14 cellular contexts compared by ENCODE assay signal in genomic region chr18:44594779-44595467, GRCh38.
DNase-seq lines count a peak whose midpoint lies in the region; ATAC-seq, FAIRE-seq and TF ChIP-seq lines count a peak whose summit lies in the region.
"Had no signal": no experiment of that assay in that cellular context is flagged by ENCODE, and none has a peak within 500 bp of the region (broad histone marks: within the 10 kb centered on the region; RNA-seq: fewer than 3 reads in every experiment).

No MANE protein-coding gene starts in this region.

- ATAC-seq in Right ventricle myocardium superior (ENCODE audit: poor library complexity) (peak; percentile 72), GM19397 (IDR thresholded peaks at IDR 0.05; ENCODE audit: unreplicated experiment) (no peak)

- no peak overlapping the region for H3K4me3 Mint-ChIP-seq in chondrocyte (ENCODE audit: unreplicated experiment)
- no peak overlapping the region for H3K4me3 Mint-ChIP-seq in activated CD4-positive, alpha-beta T cell treated with anti-CD3 and anti-CD28 coated beads, Interleukin-2, amount 10 ng/mL, durations not matched to agents 24 days and 14 days
- H3K4me3 Mint-ChIP-seq: activated naive CD4-positive, alpha-beta T cell treated with anti-CD3 and anti-CD28 coated beads, Interleukin-2, amount 10 ng/mL, durations not matched to agents 7 days and 5 days had no signal

- H3K27me3 Mint-ChIP-seq in chondrocyte (ENCODE audit: low read depth) = no peaks in the 10 kb centered on the region
- peaks cover 10% of the 10 kb centered on the region for H3K27me3 Mint-ChIP-seq in activated CD4-positive, alpha-beta T cell treated with anti-CD3 and anti-CD28 coated beads, Interleukin-2, amount 10 ng/mL, durations not matched to agents 24 days and 14 days
- H3K27me3 Mint-ChIP-seq: activated naive CD4-positive, alpha-beta T cell treated with anti-CD3 and anti-CD28 coated beads, Interleukin-2, amount 10 ng/mL, durations not matched to agents 7 days and 5 days; progenitor cell of endocrine pancreas had no signal

- TF ChIP-seq CTCF in chondrocyte (IDR thresholded peaks at IDR 0.05) = no peak

- H3K36me3 Mint-ChIP-seq in chondrocyte (ENCODE audit: low read depth) = no peaks in the 10 kb centered on the region
- H3K36me3 Mint-ChIP-seq in activated CD4-positive, alpha-beta T cell treated with anti-CD3 and anti-CD28 coated beads, Interleukin-2, amount 10 ng/mL, durations not matched to agents 24 days and 14 days (ENCODE audit: low read depth) = no peaks in the 10 kb centered on the region
- H3K36me3 Mint-ChIP-seq: activated naive CD4-positive, alpha-beta T cell treated with anti-CD3 and anti-CD28 coated beads, Interleukin-2, amount 10 ng/mL, durations not matched to agents 7 days and 5 days had no signal

- H3K27ac Mint-ChIP-seq in chondrocyte (ENCODE audit: unreplicated experiment) = peak overlapping the region; percentile 67
- H3K27ac Mint-ChIP-seq in activated CD4-positive, alpha-beta T cell treated with anti-CD3 and anti-CD28 coated beads, Interleukin-2, amount 10 ng/mL, durations not matched to agents 24 days and 14 days = no peak overlapping the region
- H3K27ac Mint-ChIP-seq: activated naive CD4-positive, alpha-beta T cell treated with anti-CD3 and anti-CD28 coated beads, Interleukin-2, amount 10 ng/mL, durations not matched to agents 7 days and 5 days; progenitor cell of endocrine pancreas had no signal

- intact Hi-C loops in Right ventricle myocardium superior (cut with DNase I) = no loop called here
- intact Hi-C loops in cardiac septum (cut with DNase I) = loop anchor here (5.0 to 10.0 kb wide), 2 partner anchors 72 to 290 kb away; no protein-coding TSS in a partner anchor
- intact Hi-C loops in activated CD4-positive, alpha-beta T cell treated with anti-CD3 and anti-CD28 coated beads, Interleukin-2, amount 10 ng/mL, durations not matched to agents 24 days and 14 days (cut with micrococcal nuclease) = no loop called here

- no peak for FAIRE-seq in urothelium cell line (lab: Jason Lieb, UNC)

- DNase-seq in Right ventricle myocardium superior (no peak), cardiac septum (ENCODE audit: low spot score) (no peak), chondrocyte (ENCODE audit: low spot score) (no peak), iPS-NIHi11 (ENCODE audit: low spot score) (peak; percentile 19), urothelium cell line (ENCODE audit: low spot score) (peak; percentile 40)
- DNase-seq in activated CD4-positive, alpha-beta T cell treated with anti-CD3 and anti-CD28 coated beads, Interleukin-2, amount 10 ng/mL, durations not matched to agents 24 days and 14 days = no peak
- DNase-seq in stimulated activated CD4-positive, alpha-beta T cell treated with anti-CD3 and anti-CD28 coated beads, Interleukin-2, amount 100 ng/mL, for 48 hours = no peak
- DNase-seq: activated naive CD4-positive, alpha-beta T cell treated with anti-CD3 and anti-CD28 coated beads, Interleukin-2, amount 10 ng/mL, durations not matched to agents 7 days and 5 days; DND-41; H7; MM.1S; NCI-H526 treated with DMSO at 0.1 percent for 48 hours had no signal

- no peaks in the 10 kb centered on the region for H3K9me3 Mint-ChIP-seq in chondrocyte (ENCODE audit: low read depth)
- H3K9me3 Mint-ChIP-seq in activated CD4-positive, alpha-beta T cell treated with anti-CD3 and anti-CD28 coated beads, Interleukin-2, amount 10 ng/mL, durations not matched to agents 24 days and 14 days = no peaks in the 10 kb centered on the region
- H3K9me3 Mint-ChIP-seq: activated naive CD4-positive, alpha-beta T cell treated with anti-CD3 and anti-CD28 coated beads, Interleukin-2, amount 10 ng/mL, durations not matched to agents 7 days and 5 days had no signal

- peaks cover 86% of the 10 kb centered on the region for H3K4me1 Mint-ChIP-seq in chondrocyte (ENCODE audit: low read depth)
- no peaks in the 10 kb centered on the region for H3K4me1 Mint-ChIP-seq in activated CD4-positive, alpha-beta T cell treated with anti-CD3 and anti-CD28 coated beads, Interleukin-2, amount 10 ng/mL, durations not matched to agents 24 days and 14 days
- H3K4me1 Mint-ChIP-seq: activated naive CD4-positive, alpha-beta T cell treated with anti-CD3 and anti-CD28 coated beads, Interleukin-2, amount 10 ng/mL, durations not matched to agents 7 days and 5 days had no signal

Comparison
In these comparisons a context has a peak if more than half of its experiments do, and no peak if none do; other contexts are left out.
1. DNase-seq: peak in iPS-NIHi11 (single experiment) and urothelium cell line (single experiment); none in Right ventricle myocardium superior (single experiment), cardiac septum (single experiment), chondrocyte (single experiment), activated CD4-positive, alpha-beta T cell treated with anti-CD3 and anti-CD28 coated beads, Interleukin-2, amount 10 ng/mL, durations not matched to agents 24 days and 14 days (single experiment) and stimulated activated CD4-positive, alpha-beta T cell treated with anti-CD3 and anti-CD28 coated beads, Interleukin-2, amount 100 ng/mL, for 48 hours (0 of 2).